In the genomic region with DNA sequence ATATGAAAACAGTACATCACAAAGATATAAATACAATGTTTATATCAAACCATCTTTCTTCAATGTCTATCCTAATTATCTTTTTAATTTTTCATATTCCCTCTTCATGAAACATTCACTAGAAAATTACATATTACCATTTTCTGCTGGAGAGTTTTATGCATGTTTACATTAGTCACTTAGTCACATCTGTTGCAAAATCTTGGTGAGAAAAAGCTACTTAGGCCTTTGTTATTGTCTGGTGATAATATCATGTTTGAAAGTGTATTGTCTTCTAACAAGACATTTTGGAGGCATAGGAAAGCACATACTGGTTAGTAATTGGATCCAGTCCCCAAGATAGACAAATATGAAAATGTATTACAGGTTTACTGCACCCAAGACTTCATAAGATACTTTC, we compare ENCODE assay signal across 23 cellular contexts.
"Had no signal": no experiment of that assay in that cellular context is flagged by ENCODE, and none has a peak within 500 bp of the region (broad histone marks: within the 10 kb centered on the region; RNA-seq: fewer than 3 reads in every experiment).

No MANE protein-coding gene starts in this region.

- H3K27ac Mint-ChIP-seq: activated CD4-positive, alpha-beta memory T cell treated with anti-CD3 and anti-CD28 coated beads for 36 hours; activated naive CD8-positive, alpha-beta T cell treated with anti-CD3 and anti-CD28 coated beads, Interleukin-2, amount 10 ng/mL, durations not matched to agents 7 days and 5 days; mesothelial cell of epicardium; natural killer cell; type B pancreatic cell had no signal

- H3K4me3 ChIP-seq: body of pancreas, esophagus muscularis mucosa, heart left ventricle, lower lobe of right lung, sigmoid colon, spleen, testis, vagina had no signal

- H3K27me3 Mint-ChIP-seq: activated CD4-positive, alpha-beta memory T cell treated with anti-CD3 and anti-CD28 coated beads for 36 hours; type B pancreatic cell had no signal

- H3K27ac ChIP-seq: body of pancreas, esophagus muscularis mucosa, heart left ventricle, lower lobe of right lung, sigmoid colon, spleen, testis, vagina had no signal

- H3K4me1 Mint-ChIP-seq: activated naive CD8-positive, alpha-beta T cell treated with anti-CD3 and anti-CD28 coated beads, Interleukin-2, amount 10 ng/mL, durations not matched to agents 7 days and 5 days; natural killer cell had no signal

- H3K36me3 ChIP-seq: esophagus muscularis mucosa, heart left ventricle, lower lobe of right lung, sigmoid colon, spleen, vagina had no signal

- H3K4me1 ChIP-seq: body of pancreas, esophagus muscularis mucosa, heart left ventricle, lower lobe of right lung, sigmoid colon, spleen, testis, vagina had no signal

- H3K4me3 Mint-ChIP-seq: activated CD4-positive, alpha-beta memory T cell treated with anti-CD3 and anti-CD28 coated beads for 36 hours; activated naive CD8-positive, alpha-beta T cell treated with anti-CD3 and anti-CD28 coated beads, Interleukin-2, amount 10 ng/mL, durations not matched to agents 7 days and 5 days; mesothelial cell of epicardium; natural killer cell; type B pancreatic cell had no signal

- DNase-seq: activated CD4-positive, alpha-beta memory T cell treated with anti-CD3 and anti-CD28 coated beads for 36 hours; activated CD4-positive, alpha-beta T cell treated with anti-CD3 and anti-CD28 coated beads for 48 hours; activated naive CD4-positive, alpha-beta T cell treated with Interleukin-2 at 50 U/mL for 16 hours; activated naive CD8-positive, alpha-beta T cell treated with anti-CD3 and anti-CD28 coated beads, Interleukin-2, amount 10 ng/mL, durations not matched to agents 7 days and 5 days; activated T-cell treated with anti-CD3 and anti-CD28 coated beads, Interleukin-2, amount 50 U/mL, for 48 hours; body of pancreas; caudate nucleus; dermis blood vessel endothelial cell; effector CD8-positive, alpha-beta T cell; heart left ventricle; kidney; lower lobe of right lung; natural killer cell; retina; sigmoid colon; spleen; stimulated activated CD4-positive, alpha-beta T cell treated with anti-CD3 and anti-CD28 coated beads, Interleukin-4, amount 100 ng/mL, for 1 hour; stimulated activated naive CD4-positive, alpha-beta T cell; testis had no signal

- H3K9me3 ChIP-seq: body of pancreas, testis, vagina had no signal

- H3K27me3 ChIP-seq: body of pancreas, esophagus muscularis mucosa, heart left ventricle, sigmoid colon, spleen, testis, vagina had no signal

- ATAC-seq: body of pancreas, heart left ventricle, lower lobe of right lung, natural killer cell had no signal

- H3K36me3 Mint-ChIP-seq: activated CD4-positive, alpha-beta memory T cell treated with anti-CD3 and anti-CD28 coated beads for 36 hours; activated naive CD8-positive, alpha-beta T cell treated with anti-CD3 and anti-CD28 coated beads, Interleukin-2, amount 10 ng/mL, durations not matched to agents 7 days and 5 days; type B pancreatic cell had no signal
